Comparison of ENCODE assay signal across 1 cellular context in the genomic region with DNA sequence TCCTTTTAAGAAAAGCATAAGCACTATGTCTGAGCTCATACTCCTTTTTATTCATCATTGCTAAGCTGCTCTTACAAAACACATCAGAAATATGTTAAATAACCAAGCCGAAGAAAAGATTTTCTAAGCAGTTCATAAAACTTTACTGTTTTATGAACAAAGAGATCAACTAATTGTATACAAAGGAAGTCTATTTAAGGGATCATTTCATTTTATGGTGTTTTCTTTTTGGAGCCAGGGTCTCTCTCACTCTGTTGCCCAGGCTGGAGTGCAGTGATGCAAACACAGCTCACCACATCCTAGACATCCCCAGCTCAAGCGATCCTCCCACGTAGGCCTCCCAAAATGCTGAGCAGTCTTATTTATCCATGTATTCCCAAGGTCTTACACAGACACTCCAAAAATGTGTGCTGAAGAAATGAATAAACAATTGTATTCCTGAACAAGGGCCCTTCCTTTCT.
TF ChIP-seq lines count a peak whose summit lies in the region.

No MANE protein-coding gene starts in this region.

TF ChIP-seq in GM12878, 131 proteins besides CTCF, POLR2A, EP300 and RAD21:
- TF ChIP-seq CHD4 (IDR thresholded peaks at IDR 0.05) (no peak), CBFB (IDR thresholded peaks at IDR 0.05; ENCODE audit: low read depth) (no peak), MTA3 (IDR thresholded peaks at IDR 0.05; ENCODE audit: borderline replicate concordance, low read length) (no peak), WRNIP1 (IDR thresholded peaks at IDR 0.05; ENCODE audit: borderline replicate concordance, low read depth, low read length) (no peak), ZSCAN29 (IDR thresholded peaks at IDR 0.05) (no peak), RELA (IDR thresholded peaks at IDR 0.05; ENCODE audit: borderline replicate concordance, partially characterized antibody) (no peak), PAX8 (IDR thresholded peaks at IDR 0.05) (no peak), HDGF (IDR thresholded peaks at IDR 0.05) (no peak), SUZ12 (IDR thresholded peaks at IDR 0.05; ENCODE audit: unreplicated experiment) (no peak), CREM (IDR thresholded peaks at IDR 0.05; ENCODE audit: low read depth) (no peak), MYB (IDR thresholded peaks at IDR 0.05; ENCODE audit: borderline replicate concordance, low read depth, low read length) (no peak), TARDBP (IDR thresholded peaks at IDR 0.05; ENCODE audit: borderline replicate concordance) (no peak), RUNX3 (IDR thresholded peaks at IDR 0.05; ENCODE audit: low read length) (no peak), FOXK2 (IDR thresholded peaks at IDR 0.05) (no peak), SUPT20H (IDR thresholded peaks at IDR 0.05; ENCODE audit: borderline replicate concordance, control insufficient read depth, low read depth, low read length) (no peak), RB1 (IDR thresholded peaks at IDR 0.05; ENCODE audit: borderline replicate concordance) (no peak)
- TF ChIP-seq, protein P1, sequence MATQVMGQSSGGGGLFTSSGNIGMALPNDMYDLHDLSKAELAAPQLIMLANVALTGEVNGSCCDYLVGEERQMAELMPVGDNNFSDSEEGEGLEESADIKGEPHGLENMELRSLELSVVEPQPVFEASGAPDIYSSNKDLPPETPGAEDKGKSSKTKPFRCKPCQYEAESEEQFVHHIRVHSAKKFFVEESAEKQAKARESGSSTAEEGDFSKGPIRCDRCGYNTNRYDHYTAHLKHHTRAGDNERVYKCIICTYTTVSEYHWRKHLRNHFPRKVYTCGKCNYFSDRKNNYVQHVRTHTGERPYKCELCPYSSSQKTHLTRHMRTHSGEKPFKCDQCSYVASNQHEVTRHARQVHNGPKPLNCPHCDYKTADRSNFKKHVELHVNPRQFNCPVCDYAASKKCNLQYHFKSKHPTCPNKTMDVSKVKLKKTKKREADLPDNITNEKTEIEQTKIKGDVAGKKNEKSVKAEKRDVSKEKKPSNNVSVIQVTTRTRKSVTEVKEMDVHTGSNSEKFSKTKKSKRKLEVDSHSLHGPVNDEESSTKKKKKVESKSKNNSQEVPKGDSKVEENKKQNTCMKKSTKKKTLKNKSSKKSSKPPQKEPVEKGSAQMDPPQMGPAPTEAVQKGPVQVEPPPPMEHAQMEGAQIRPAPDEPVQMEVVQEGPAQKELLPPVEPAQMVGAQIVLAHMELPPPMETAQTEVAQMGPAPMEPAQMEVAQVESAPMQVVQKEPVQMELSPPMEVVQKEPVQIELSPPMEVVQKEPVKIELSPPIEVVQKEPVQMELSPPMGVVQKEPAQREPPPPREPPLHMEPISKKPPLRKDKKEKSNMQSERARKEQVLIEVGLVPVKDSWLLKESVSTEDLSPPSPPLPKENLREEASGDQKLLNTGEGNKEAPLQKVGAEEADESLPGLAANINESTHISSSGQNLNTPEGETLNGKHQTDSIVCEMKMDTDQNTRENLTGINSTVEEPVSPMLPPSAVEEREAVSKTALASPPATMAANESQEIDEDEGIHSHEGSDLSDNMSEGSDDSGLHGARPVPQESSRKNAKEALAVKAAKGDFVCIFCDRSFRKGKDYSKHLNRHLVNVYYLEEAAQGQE (IDR thresholded peaks at IDR 0.05; ENCODE audit: low read depth, low read length): no peak
- TF ChIP-seq, protein P2, sequence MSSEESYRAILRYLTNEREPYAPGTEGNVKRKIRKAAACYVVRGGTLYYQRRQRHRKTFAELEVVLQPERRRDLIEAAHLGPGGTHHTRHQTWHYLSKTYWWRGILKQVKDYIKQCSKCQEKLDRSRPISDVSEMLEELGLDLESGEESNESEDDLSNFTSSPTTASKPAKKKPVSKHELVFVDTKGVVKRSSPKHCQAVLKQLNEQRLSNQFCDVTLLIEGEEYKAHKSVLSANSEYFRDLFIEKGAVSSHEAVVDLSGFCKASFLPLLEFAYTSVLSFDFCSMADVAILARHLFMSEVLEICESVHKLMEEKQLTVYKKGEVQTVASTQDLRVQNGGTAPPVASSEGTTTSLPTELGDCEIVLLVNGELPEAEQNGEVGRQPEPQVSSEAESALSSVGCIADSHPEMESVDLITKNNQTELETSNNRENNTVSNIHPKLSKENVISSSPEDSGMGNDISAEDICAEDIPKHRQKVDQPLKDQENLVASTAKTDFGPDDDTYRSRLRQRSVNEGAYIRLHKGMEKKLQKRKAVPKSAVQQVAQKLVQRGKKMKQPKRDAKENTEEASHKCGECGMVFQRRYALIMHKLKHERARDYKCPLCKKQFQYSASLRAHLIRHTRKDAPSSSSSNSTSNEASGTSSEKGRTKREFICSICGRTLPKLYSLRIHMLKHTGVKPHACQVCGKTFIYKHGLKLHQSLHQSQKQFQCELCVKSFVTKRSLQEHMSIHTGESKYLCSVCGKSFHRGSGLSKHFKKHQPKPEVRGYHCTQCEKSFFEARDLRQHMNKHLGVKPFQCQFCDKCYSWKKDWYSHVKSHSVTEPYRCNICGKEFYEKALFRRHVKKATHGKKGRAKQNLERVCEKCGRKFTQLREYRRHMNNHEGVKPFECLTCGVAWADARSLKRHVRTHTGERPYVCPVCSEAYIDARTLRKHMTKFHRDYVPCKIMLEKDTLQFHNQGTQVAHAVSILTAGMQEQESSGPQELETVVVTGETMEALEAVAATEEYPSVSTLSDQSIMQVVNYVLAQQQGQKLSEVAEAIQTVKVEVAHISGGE (CRISPR knock-in tag; IDR thresholded peaks at IDR 0.05): no peak
- TF ChIP-seq, protein P3, sequence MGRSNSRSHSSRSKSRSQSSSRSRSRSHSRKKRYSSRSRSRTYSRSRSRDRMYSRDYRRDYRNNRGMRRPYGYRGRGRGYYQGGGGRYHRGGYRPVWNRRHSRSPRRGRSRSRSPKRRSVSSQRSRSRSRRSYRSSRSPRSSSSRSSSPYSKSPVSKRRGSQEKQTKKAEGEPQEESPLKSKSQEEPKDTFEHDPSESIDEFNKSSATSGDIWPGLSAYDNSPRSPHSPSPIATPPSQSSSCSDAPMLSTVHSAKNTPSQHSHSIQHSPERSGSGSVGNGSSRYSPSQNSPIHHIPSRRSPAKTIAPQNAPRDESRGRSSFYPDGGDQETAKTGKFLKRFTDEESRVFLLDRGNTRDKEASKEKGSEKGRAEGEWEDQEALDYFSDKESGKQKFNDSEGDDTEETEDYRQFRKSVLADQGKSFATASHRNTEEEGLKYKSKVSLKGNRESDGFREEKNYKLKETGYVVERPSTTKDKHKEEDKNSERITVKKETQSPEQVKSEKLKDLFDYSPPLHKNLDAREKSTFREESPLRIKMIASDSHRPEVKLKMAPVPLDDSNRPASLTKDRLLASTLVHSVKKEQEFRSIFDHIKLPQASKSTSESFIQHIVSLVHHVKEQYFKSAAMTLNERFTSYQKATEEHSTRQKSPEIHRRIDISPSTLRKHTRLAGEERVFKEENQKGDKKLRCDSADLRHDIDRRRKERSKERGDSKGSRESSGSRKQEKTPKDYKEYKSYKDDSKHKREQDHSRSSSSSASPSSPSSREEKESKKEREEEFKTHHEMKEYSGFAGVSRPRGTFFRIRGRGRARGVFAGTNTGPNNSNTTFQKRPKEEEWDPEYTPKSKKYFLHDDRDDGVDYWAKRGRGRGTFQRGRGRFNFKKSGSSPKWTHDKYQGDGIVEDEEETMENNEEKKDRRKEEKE (IDR thresholded peaks at IDR 0.05): no peak
